In genomic region chr6:43302126-43302525, GRCh38 we compare ENCODE assay signal across 1 cellular context.
TF ChIP-seq lines count a peak whose summit lies in the region.

No MANE protein-coding gene starts in this region.

TF ChIP-seq in HepG2, 621 proteins besides CTCF, POLR2A, EP300 and RAD21:
- TF ChIP-seq ZNF687 (CRISPR knock-in tag; IDR thresholded peaks at IDR 0.05) (no peak), DNMT1 (CRISPR knock-in tag; IDR thresholded peaks at IDR 0.05) (0 out of 2 replicates have a peak, but pooled peaks have one; percentile 14), BRCA1 (CRISPR knock-in tag; IDR thresholded peaks at IDR 0.05) (no peak), SALL1 (CRISPR knock-in tag; IDR thresholded peaks at IDR 0.05) (no peak)
- TF ChIP-seq, protein P1, sequence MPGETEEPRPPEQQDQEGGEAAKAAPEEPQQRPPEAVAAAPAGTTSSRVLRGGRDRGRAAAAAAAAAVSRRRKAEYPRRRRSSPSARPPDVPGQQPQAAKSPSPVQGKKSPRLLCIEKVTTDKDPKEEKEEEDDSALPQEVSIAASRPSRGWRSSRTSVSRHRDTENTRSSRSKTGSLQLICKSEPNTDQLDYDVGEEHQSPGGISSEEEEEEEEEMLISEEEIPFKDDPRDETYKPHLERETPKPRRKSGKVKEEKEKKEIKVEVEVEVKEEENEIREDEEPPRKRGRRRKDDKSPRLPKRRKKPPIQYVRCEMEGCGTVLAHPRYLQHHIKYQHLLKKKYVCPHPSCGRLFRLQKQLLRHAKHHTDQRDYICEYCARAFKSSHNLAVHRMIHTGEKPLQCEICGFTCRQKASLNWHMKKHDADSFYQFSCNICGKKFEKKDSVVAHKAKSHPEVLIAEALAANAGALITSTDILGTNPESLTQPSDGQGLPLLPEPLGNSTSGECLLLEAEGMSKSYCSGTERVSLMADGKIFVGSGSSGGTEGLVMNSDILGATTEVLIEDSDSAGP (CRISPR knock-in tag; IDR thresholded peaks at IDR 0.05; ENCODE audit: borderline replicate concordance) = no peak
